ENCODE assay signal across 1 cellular context in genomic region chr7:131504157-131504899, GRCh38.
TF ChIP-seq lines count a peak whose summit lies in the region.

No MANE protein-coding gene starts in this region.

TF ChIP-seq in IMR-90, 13 proteins besides CTCF, POLR2A, EP300 and RAD21:
- TF ChIP-seq NFE2L2 (IDR thresholded peaks at IDR 0.05; ENCODE audit: low read depth, low read length), result no peak
- no peak for TF ChIP-seq MXI1 (IDR thresholded peaks at IDR 0.05; ENCODE audit: borderline replicate concordance, low read depth, low read length)
- no peak for TF ChIP-seq ELK1 (IDR thresholded peaks at IDR 0.05; ENCODE audit: borderline replicate concordance, low read depth, low read length)
- no peak for TF ChIP-seq FOS (IDR thresholded peaks at IDR 0.05; ENCODE audit: low read depth, low read length)
- TF ChIP-seq MAFK (IDR thresholded peaks at IDR 0.05; ENCODE audit: low read depth, low read length), result no peak
- TF ChIP-seq RCOR1 (IDR thresholded peaks at IDR 0.05; ENCODE audit: insufficient replicate concordance, low read length), result no peak
- TF ChIP-seq SMC3 (IDR thresholded peaks at IDR 0.05; ENCODE audit: low read depth, low read length), result no peak
- no peak for TF ChIP-seq RFX5 (IDR thresholded peaks at IDR 0.05; ENCODE audit: low read depth, low read length)
- no peak for TF ChIP-seq MAZ (IDR thresholded peaks at IDR 0.05; ENCODE audit: borderline replicate concordance, low read depth, low read length)
- TF ChIP-seq, protein P1, sequence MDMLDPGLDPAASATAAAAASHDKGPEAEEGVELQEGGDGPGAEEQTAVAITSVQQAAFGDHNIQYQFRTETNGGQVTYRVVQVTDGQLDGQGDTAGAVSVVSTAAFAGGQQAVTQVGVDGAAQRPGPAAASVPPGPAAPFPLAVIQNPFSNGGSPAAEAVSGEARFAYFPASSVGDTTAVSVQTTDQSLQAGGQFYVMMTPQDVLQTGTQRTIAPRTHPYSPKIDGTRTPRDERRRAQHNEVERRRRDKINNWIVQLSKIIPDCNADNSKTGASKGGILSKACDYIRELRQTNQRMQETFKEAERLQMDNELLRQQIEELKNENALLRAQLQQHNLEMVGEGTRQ (IDR thresholded peaks at IDR 0.05; ENCODE audit: low read depth, low read length), result no peak
TF ChIP-seq in IMR-90: peak in this region for 0.
